Comparison of ENCODE assay signal across 15 cellular contexts in the genomic region with DNA sequence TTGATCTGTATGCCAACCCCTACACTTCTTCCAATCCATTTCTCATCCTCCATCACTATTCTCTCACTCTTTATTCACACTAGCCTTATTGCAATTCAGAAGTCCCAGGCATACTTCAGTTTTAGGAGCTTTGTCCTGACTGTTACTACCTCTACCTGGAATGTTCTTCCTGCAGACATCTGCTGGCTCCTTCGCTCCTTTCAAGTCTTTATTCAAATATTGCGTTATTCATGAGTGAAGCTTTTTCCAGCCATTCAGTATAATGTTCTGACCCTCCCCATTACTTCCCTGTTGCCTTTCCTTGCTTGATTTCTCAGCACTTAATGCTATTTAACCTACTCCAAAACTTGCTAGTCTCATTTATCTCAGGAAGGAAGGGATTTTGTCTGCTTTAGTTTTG. TPM values are rescaled to one million over a fixed set of nuclear protein-coding genes. Genes with fewer than 3 reads are reported as not detected.
DNase-seq lines count a peak whose midpoint lies in the region; ATAC-seq, FAIRE-seq and TF ChIP-seq lines count a peak whose summit lies in the region.
"Had no signal": no experiment of that assay in that cellular context is flagged by ENCODE, and none has a peak within 500 bp of the region (broad histone marks: within the 10 kb centered on the region; RNA-seq: fewer than 3 reads in every experiment).

No MANE protein-coding gene starts in this region.

- CTCF ChIA-PET in GM12878 (lab: Yijun Ruan, JAX): interaction anchor here (1.4 kb wide), 1 partner anchor 13 kb away, joined by 3 read pairs; no protein-coding TSS in a partner anchor
- CTCF ChIA-PET in activated CD4-positive, alpha-beta T cell treated with anti-CD3 and anti-CD28 coated beads for 36 hours (lab: Charles Lee): no interaction called here

- H3K27ac ChIP-seq in left ventricle myocardium inferior (replicated peaks) (peak overlapping the region; percentile 10), GM12878 (ENCODE audit: control insufficient read depth, insufficient read depth) (no peak overlapping the region), lower lobe of right lung (peak overlapping the region; percentile 26), upper lobe of right lung (peak overlapping the region; percentile 39)
- H3K27ac ChIP-seq: ovary had no signal

- TF ChIP-seq POLR2A in GM12878 (IDR thresholded peaks at IDR 0.05; ENCODE audit: low read depth, low read length) (no peak), erythroblast (IDR thresholded peaks at IDR 0.05; ENCODE audit: low read length) (no peak)

- no peak for TF ChIP-seq EP300 in GM12878 (IDR thresholded peaks at IDR 0.05; ENCODE audit: borderline replicate concordance in 1 of 2, control insufficient read depth in 1 of 2, low read depth in 2 of 2, low read length in 2 of 2)

- intact Hi-C loops in left ventricle myocardium inferior (cut with micrococcal nuclease) (no loop called here), Right ventricle myocardium inferior (cut with DNase I) (no loop called here), GM12878 (cut with micrococcal nuclease; ENCODE audit: unreplicated experiment) (no loop called here), lower lobe of right lung (cut with DNase I) (no loop called here), upper lobe of right lung (cut with DNase I) (no loop called here)
- intact Hi-C loops in activated CD4-positive, alpha-beta T cell treated with anti-CD3 and anti-CD28 coated beads for 36 hours (cut with DNase I, micrococcal nuclease): no loop called here

- no peak overlapping the region for H2AFZ ChIP-seq in GM12878 (ENCODE audit: control insufficient read depth, low read depth, low read length)

- no TSS peak for BruUV-seq in GM12878 (replicated peaks; lab: Mats Ljungman, UMichigan)

- SMC1A ChIA-PET in GM12878 (lab: Charles Lee; ENCODE audit: uncharacterized antibody, unreplicated experiment): interaction anchor here (2.3 to 2.9 kb wide), 2 partner anchors 35 to 86 kb away, joined by 7 to 11 read pairs; no protein-coding TSS in a partner anchor

- no peak overlapping the region for H3K9ac ChIP-seq in GM12878 (ENCODE audit: control insufficient read depth, insufficient read depth, low read length)

- no peaks in the 10 kb centered on the region for H3K9me3 ChIP-seq in left ventricle myocardium inferior (replicated peaks)
- H3K9me3 ChIP-seq in GM12878 (replicated peaks; ENCODE audit: control insufficient read depth, insufficient read depth, low read length): no peaks in the 10 kb centered on the region; the same call in 2 of the 3 replicates
- H3K9me3 ChIP-seq in lower lobe of right lung: no peaks in the 10 kb centered on the region
- H3K9me3 ChIP-seq in upper lobe of right lung: no peaks in the 10 kb centered on the region
- H3K9me3 ChIP-seq: ovary had no signal

- RAD21 ChIA-PET in GM12878 (lab: Charles Lee; ENCODE audit: unreplicated experiment): no interaction called here

- peaks cover 60% of the 10 kb centered on the region for H3K4me1 Mint-ChIP-seq in activated CD4-positive, alpha-beta T cell treated with anti-CD3 and anti-CD28 coated beads for 36 hours

- H3K27ac Mint-ChIP-seq in activated CD4-positive, alpha-beta T cell treated with anti-CD3 and anti-CD28 coated beads for 36 hours: no peak overlapping the region
- H3K27ac Mint-ChIP-seq: activated CD4-positive, alpha-beta memory T cell treated with anti-CD3 and anti-CD28 coated beads, Interleukin-2, amount 10 ng/mL, durations not matched to agents 7 days and 5 days had no signal

- no peak for TF ChIP-seq CTCF in left ventricle myocardium inferior (IDR thresholded peaks at IDR 0.05; ENCODE audit: borderline replicate concordance)
- TF ChIP-seq CTCF in GM12878 (IDR thresholded peaks at IDR 0.05 in 2 of 3, conservative IDR thresholded peaks at IDR 0.05 in 1 of 3; ENCODE audit: control insufficient read depth in 2 of 3, extremely low read depth in 1 of 3, insufficient read depth in 1 of 3, low read depth in 3 of 3, low read length in 3 of 3): no peak
- no peak for TF ChIP-seq CTCF in lower lobe of right lung (IDR thresholded peaks at IDR 0.05)
- no peak for TF ChIP-seq CTCF in upper lobe of right lung (IDR thresholded peaks at IDR 0.05)

- H3K4me1 ChIP-seq in left ventricle myocardium inferior (peaks cover 59% of the 10 kb centered on the region), GM12878 (ENCODE audit: control insufficient read depth, insufficient read depth, low read length) (no peaks in the 10 kb centered on the region; the same call in 1 of the 2 replicates), lower lobe of right lung (peaks cover 31% of the 10 kb centered on the region), upper lobe of right lung (peaks cover 14% of the 10 kb centered on the region)

- no peaks in the 10 kb centered on the region for H3K9me3 Mint-ChIP-seq in activated CD4-positive, alpha-beta T cell treated with anti-CD3 and anti-CD28 coated beads for 36 hours (ENCODE audit: low read depth)
- H3K9me3 Mint-ChIP-seq: activated CD4-positive, alpha-beta memory T cell treated with anti-CD3 and anti-CD28 coated beads, Interleukin-2, amount 10 ng/mL, durations not matched to agents 7 days and 5 days had no signal

- in situ Hi-C loops in GM12878 (cut with MboI): no loop called here

- H4K20me1 ChIP-seq in GM12878 (ENCODE audit: control insufficient read depth, insufficient read depth): no peaks in the 10 kb centered on the region

- H3K36me3 ChIP-seq in left ventricle myocardium inferior (no peaks in the 10 kb centered on the region), GM12878 (ENCODE audit: control insufficient read depth in 2 of 2, insufficient read depth in 2 of 2, low read length in 1 of 2) (peaks cover 0 to 6% of the 10 kb centered on the region in 2 experiments; a peak in 1 of 4 replicates), lower lobe of right lung (no peaks in the 10 kb centered on the region), upper lobe of right lung (no peaks in the 10 kb centered on the region)
- H3K36me3 ChIP-seq: ovary had no signal

- H3K79me2 ChIP-seq in GM12878 (ENCODE audit: control insufficient read depth, insufficient read depth, low read length): peaks cover 95% of the 10 kb centered on the region

- no peaks in the 10 kb centered on the region for H3K27me3 Mint-ChIP-seq in activated CD4-positive, alpha-beta T cell treated with anti-CD3 and anti-CD28 coated beads for 36 hours
- H3K27me3 Mint-ChIP-seq: activated CD4-positive, alpha-beta memory T cell treated with anti-CD3 and anti-CD28 coated beads, Interleukin-2, amount 10 ng/mL, durations not matched to agents 7 days and 5 days had no signal

- no peak for FAIRE-seq in GM12878 (lab: Jason Lieb, UNC)

- ATAC-seq in Right ventricle myocardium inferior: no peak
- ATAC-seq in GM12878: peak; percentile 10; the same call in 2 of the 3 replicates
- ATAC-seq in lower lobe of right lung: peak; percentile 84 to 90
- ATAC-seq in upper lobe of right lung: peak; percentile 95
- ATAC-seq in activated CD4-positive, alpha-beta T cell treated with anti-CD3 and anti-CD28 coated beads for 36 hours: no peak

- H3K4me3 Mint-ChIP-seq in activated CD4-positive, alpha-beta T cell treated with anti-CD3 and anti-CD28 coated beads for 36 hours: no peak overlapping the region
- H3K4me3 Mint-ChIP-seq: activated CD4-positive, alpha-beta memory T cell treated with anti-CD3 and anti-CD28 coated beads, Interleukin-2, amount 10 ng/mL, durations not matched to agents 7 days and 5 days had no signal

- POLR2A ChIA-PET in GM12878 (lab: Charles Lee): interaction anchor here (0.5 kb wide), 1 partner anchor 9 kb away, joined by 3 read pairs; a partner anchor contains a TSS
- POLR2A ChIA-PET in activated CD4-positive, alpha-beta T cell treated with anti-CD3 and anti-CD28 coated beads for 36 hours (lab: Charles Lee): no interaction called here

- 97% methylated on average over 2 of the region's 2 CpGs for WGBS in GM12878 (ENCODE audit: insufficient coverage, insufficient replicate concordance, low lambda C conversion rate, missing lambda C conversion rate)

- H3K4me2 ChIP-seq in GM12878 (ENCODE audit: control insufficient read depth, insufficient read depth): no peak overlapping the region

- H3K27me3 ChIP-seq in left ventricle myocardium inferior (ENCODE audit: low read depth) (no peaks in the 10 kb centered on the region), GM12878 (replicated peaks in 1 of 2; ENCODE audit: control insufficient read depth in 2 of 2, insufficient read depth in 2 of 2, low read length in 1 of 2) (no peaks in the 10 kb centered on the region), lower lobe of right lung (ENCODE audit: low read depth) (no peaks in the 10 kb centered on the region), upper lobe of right lung (no peaks in the 10 kb centered on the region)
- H3K27me3 ChIP-seq: ovary had no signal

- DNase-seq in left ventricle myocardium inferior (no peak), Right ventricle myocardium inferior (ENCODE audit: missing footprints) (no peak), GM12878 (ENCODE audit: low read depth, low spot score) (no peak), lower lobe of right lung (no peak), upper lobe of right lung (no peak), NCI-H82 treated with DMSO at 0.1 percent for 48 hours (lab: John Stamatoyannopoulos, UW; ENCODE audit: unreplicated experiment) (no peak), erythroblast (lab: John Stamatoyannopoulos, UW) (no peak)
- DNase-seq in activated CD4-positive, alpha-beta T cell treated with anti-CD3 and anti-CD28 coated beads for 36 hours: no peak
- DNase-seq: activated CD4-positive, alpha-beta memory T cell treated with anti-CD3 and anti-CD28 coated beads, Interleukin-2, amount 10 ng/mL, durations not matched to agents 7 days and 5 days; central memory CD4-positive, alpha-beta T cell; hippocampal formation; Karpas-422; NCI-H1105; NCI-H2171 treated with DMSO at 0.1 percent for 48 hours; ovary had no signal

- no peak for TF ChIP-seq RAD21 in GM12878 (IDR thresholded peaks at IDR 0.05; ENCODE audit: insufficient read depth, low read depth, low read length)

- H3K4me3 ChIP-seq in left ventricle myocardium inferior (no peak overlapping the region), GM12878 (no peak overlapping the region), lower lobe of right lung (no peak overlapping the region), upper lobe of right lung (no peak overlapping the region)
- H3K4me3 ChIP-seq: ovary had no signal

- H3K36me3 Mint-ChIP-seq in activated CD4-positive, alpha-beta T cell treated with anti-CD3 and anti-CD28 coated beads for 36 hours (ENCODE audit: low read depth): peaks cover 8% of the 10 kb centered on the region

RNA-seq across cellular contexts. Expression of a gene that starts 9.1 kb away (rescaled TPM):
- 32.4 TPM for total RNA-seq in left ventricle myocardium inferior
- total RNA-seq in Right ventricle myocardium inferior: 33.0 TPM
- 180 and 186 TPM in 2 replicates for total RNA-seq in GM12878 (2013; cell fraction: nucleolus; rRNA removed)
- 52.9 and 64.5 TPM in 2 replicates for total RNA-seq in GM12878 (2014; rRNA removed)
- 62.0 and 62.6 TPM in 2 replicates for total RNA-seq in GM12878 (2014; rRNA removed; fragmentation: Illumina TruSeq; extraction: Trizol)
- total RNA-seq in GM12878 (2021): 66.9 and 67.3 TPM in 2 replicates
- polyA plus RNA-seq in GM12878 (2011; ENCODE audit: low read depth): 14.5 TPM
- 48.3 and 74.3 TPM in 2 replicates for polyA plus RNA-seq in GM12878 (2011; rRNA removed)
- 16.3 and 22.7 TPM in 2 replicates for polyA plus RNA-seq in GM12878 (2011; cell fraction: cytosol; rRNA removed)
- 40.9 and 42.4 TPM in 2 replicates for polyA plus RNA-seq in GM12878 (2011; cell fraction: nucleus; rRNA removed)
- polyA plus RNA-seq in GM12878 (2012): 20.9 and 24.9 TPM in 2 replicates
- 40.1 and 57.8 TPM in 2 replicates for polyA plus RNA-seq in GM12878 (2014; fragmentation: Illumina TruSeq; extraction: Trizol)
- 10 to 100 TPM; 10.3 to 11.3 TPM for polyA plus RNA-seq in GM12878 (2014; fragmentation: Nextera tagmentation; extraction: Ambion mirVana)
- 22.5 and 28.3 TPM in 2 replicates for polyA plus RNA-seq in GM12878 (2014; rRNA removed)
- 10 to 100 TPM; 32.1 to 33.3 TPM for polyA plus RNA-seq in GM12878 (2016; fragmentation: Nextera tagmentation; extraction: Ambion mirVana)
- 59.8 and 70.8 TPM in 2 replicates for polyA minus RNA-seq in GM12878 (2011; rRNA and poly(A)+ RNA removed)
- polyA minus RNA-seq in GM12878 (2011; cell fraction: cytosol; rRNA and poly(A)+ RNA removed): 37.1 and 41.0 TPM in 2 replicates
- polyA minus RNA-seq in GM12878 (2011; cell fraction: nucleus; rRNA and poly(A)+ RNA removed): 44.2 and 67.9 TPM in 2 replicates
- 69.1 TPM for total RNA-seq in lower lobe of right lung
- 70.7 TPM for total RNA-seq in upper lobe of right lung
- 10 to 100 TPM; 64.6 to 86.7 TPM for total RNA-seq in activated CD4-positive, alpha-beta T cell treated with anti-CD3 and anti-CD28 coated beads for 36 hours

Comparison
In these comparisons a context has a peak if more than half of its experiments do, and no peak if none do; other contexts are left out.
1. ATAC-seq: peak in GM12878 (single experiment), lower lobe of right lung (2 of 2) and upper lobe of right lung (single experiment); none in Right ventricle myocardium inferior (single experiment) and activated CD4-positive, alpha-beta T cell treated with anti-CD3 and anti-CD28 coated beads for 36 hours (single experiment).